17 cellular contexts compared by ENCODE assay signal in genomic region chr13:92967923-92968322, GRCh38.
DNase-seq lines count a peak whose midpoint lies in the region; ATAC-seq, FAIRE-seq and TF ChIP-seq lines count a peak whose summit lies in the region.
"Had no signal": no experiment of that assay in that cellular context is flagged by ENCODE, and none has a peak within 500 bp of the region (broad histone marks: within the 10 kb centered on the region; RNA-seq: fewer than 3 reads in every experiment).

No MANE protein-coding gene starts in this region.

- no peaks in the 10 kb centered on the region for H4K20me1 ChIP-seq in GM23248 (ENCODE audit: insufficient read depth)
- no peaks in the 10 kb centered on the region for H4K20me1 ChIP-seq in OCI-LY1 (ENCODE audit: insufficient read depth, low read length)

- peak; percentile 63 for FAIRE-seq in A204.1 (lab: Jason Lieb, UNC)

- H3K36me3 ChIP-seq in GM23248 (ENCODE audit: low read depth) (no peaks in the 10 kb centered on the region), OCI-LY1 (ENCODE audit: insufficient read depth, low read length) (no peaks in the 10 kb centered on the region)
- H3K36me3 ChIP-seq: esophagus squamous epithelium, left ventricle myocardium inferior had no signal

- H2AFZ ChIP-seq in GM23248 (no peak overlapping the region), OCI-LY1 (ENCODE audit: low read length) (no peak overlapping the region)

- H3K27me3 ChIP-seq in GM23248 (replicated peaks; ENCODE audit: insufficient read depth) (peaks cover 10% of the 10 kb centered on the region; the same call in 1 of the 2 replicates), OCI-LY1 (ENCODE audit: insufficient read depth, low read length) (no peaks in the 10 kb centered on the region)
- H3K27me3 ChIP-seq: esophagus squamous epithelium had no signal

- H3K4me3 ChIP-seq in GM23248 (no peak overlapping the region), OCI-LY1 (ENCODE audit: low read depth, low read length, poor library complexity, severe bottlenecking) (no peak overlapping the region), fibroblast of mammary gland (ENCODE audit: control insufficient read depth, low read depth, low read length) (no peak overlapping the region)
- H3K4me3 ChIP-seq: esophagus squamous epithelium, left ventricle myocardium inferior had no signal

- no peaks in the 10 kb centered on the region for H3K79me2 ChIP-seq in GM23248 (ENCODE audit: insufficient read depth)
- H3K79me2 ChIP-seq in OCI-LY1 (ENCODE audit: insufficient read depth, low read length): no peaks in the 10 kb centered on the region

- H3K9me3 ChIP-seq in GM23248 (ENCODE audit: low read depth): no peaks in the 10 kb centered on the region
- no peaks in the 10 kb centered on the region for H3K9me3 ChIP-seq in OCI-LY1 (ENCODE audit: low read length)
- H3K9me3 ChIP-seq: esophagus squamous epithelium, left ventricle myocardium inferior had no signal

- WGBS in GM23248 (ENCODE audit: low coverage in 1 of 2, low lambda C conversion rate in 2 of 2, missing lambda C conversion rate in 2 of 2), 2 experiments: 21 to 33% methylated on average over 3 of the region's 3 CpGs

- DNase-seq in GM23248 (peak; percentile 48), fibroblast of mammary gland (ENCODE audit: low read depth) (peak; percentile 37), SHP77 treated with DMSO at 0.1 percent for 48 hours (lab: John Stamatoyannopoulos, UW) (no peak), NCI-H128 (lab: John Stamatoyannopoulos, UW; ENCODE audit: unreplicated experiment) (no peak), putamen (ENCODE audit: low spot score) (no peak)
- DNase-seq: activated T-cell treated with anti-CD3 and anti-CD28 coated beads, Interleukin-2, amount 50 U/mL, for 1 hour; CD4-positive, CD25-positive, alpha-beta regulatory T cell; esophagus squamous epithelium; left ventricle myocardium inferior; NCI-H1105; occipital lobe; RPMI8226; stimulated activated CD4-positive, alpha-beta T cell treated with anti-CD3 and anti-CD28 coated beads, Interleukin-1b, Interleukin-23, amount 100 ng/mL, for 48 hours had no signal

- no peak overlapping the region for H3K9ac ChIP-seq in GM23248
- no peak overlapping the region for H3K9ac ChIP-seq in OCI-LY1 (ENCODE audit: low read length)

- no peaks in the 10 kb centered on the region for H3F3A ChIP-seq in GM23248 (ENCODE audit: insufficient read depth)
- H3F3A ChIP-seq in OCI-LY1 (ENCODE audit: insufficient read depth, low read length): no peaks in the 10 kb centered on the region

- no peak for ATAC-seq in GM21515 (IDR thresholded peaks at IDR 0.05; ENCODE audit: unreplicated experiment)
- ATAC-seq: HCT116 had no signal

- no peak overlapping the region for H3K4me2 ChIP-seq in GM23248 (ENCODE audit: unreplicated experiment)
- no peak overlapping the region for H3K4me2 ChIP-seq in OCI-LY1 (ENCODE audit: low read length)

- H3K4me1 ChIP-seq in GM23248 (ENCODE audit: insufficient read depth) (no peaks in the 10 kb centered on the region), OCI-LY1 (ENCODE audit: insufficient read depth, low read length, severe bottlenecking) (no peaks in the 10 kb centered on the region)
- H3K4me1 ChIP-seq: esophagus squamous epithelium, left ventricle myocardium inferior had no signal

- H3K9me2 ChIP-seq in GM23248 (ENCODE audit: insufficient read depth) (no peaks in the 10 kb centered on the region), OCI-LY1 (ENCODE audit: low read depth, low read length) (no peaks in the 10 kb centered on the region)

- H3K27ac ChIP-seq in GM23248: no peak overlapping the region
- H3K27ac ChIP-seq in OCI-LY1 (ENCODE audit: low read depth, low read length, poor library complexity, severe bottlenecking): no peak overlapping the region
- H3K27ac ChIP-seq: esophagus squamous epithelium, left ventricle myocardium inferior had no signal

- TF ChIP-seq CTCF in OCI-LY1 (IDR thresholded peaks at IDR 0.05; ENCODE audit: low read length): 0 out of 2 replicates have a peak, but pooled peaks have one; percentile 13
- peak; percentile 35 for TF ChIP-seq CTCF in fibroblast of mammary gland (conservative IDR thresholded peaks at IDR 0.05; ENCODE audit: control insufficient read depth, insufficient read depth, low read depth, low read length)

- in situ Hi-C loops in GM23248 (cut with MboI): loop anchor here (25.0 kb wide), 1 partner anchor 1394 kb away; no protein-coding TSS in a partner anchor

Comparison
In these comparisons a context has a peak if more than half of its experiments do, and no peak if none do; other contexts are left out.
1. DNase-seq: peak in GM23248 (single experiment) and fibroblast of mammary gland (single experiment); none in SHP77 treated with DMSO at 0.1 percent for 48 hours (single experiment), NCI-H128 (single experiment) and putamen (single experiment).